In genomic region chr16:58176608-58177346, GRCh38 we compare ENCODE assay signal across 22 cellular contexts. TPM values are rescaled to one million over a fixed set of nuclear protein-coding genes. Genes with fewer than 3 reads are reported as not detected.
DNase-seq lines count a peak whose midpoint lies in the region; ATAC-seq and TF ChIP-seq lines count a peak whose summit lies in the region.
"Had no signal": no experiment of that assay in that cellular context is flagged by ENCODE, and none has a peak within 500 bp of the region (broad histone marks: within the 10 kb centered on the region; RNA-seq: fewer than 3 reads in every experiment).

No MANE protein-coding gene starts in this region.

- peaks cover 50% of the 10 kb centered on the region for H3K36me3 Mint-ChIP-seq in T-cell
- H3K36me3 Mint-ChIP-seq in activated naive CD8-positive, alpha-beta T cell treated with anti-CD3 and anti-CD28 coated beads, Interleukin-2, amount 50 U/mL, for 24 hours (ENCODE audit: low read depth): peaks cover 71% of the 10 kb centered on the region
- peaks cover 84% of the 10 kb centered on the region for H3K36me3 Mint-ChIP-seq in stimulated activated effector memory CD8-positive, alpha-beta T cell treated with anti-CD3 and anti-CD28 coated beads, Interleukin-12 subunit alpha, Interleukin-12 subunit beta, amount 100 ng/mL, for 72 hours
- H3K36me3 Mint-ChIP-seq in glutamatergic neuron (ENCODE audit: unreplicated experiment): no peaks in the 10 kb centered on the region

- POLR2A ChIA-PET in T-cell (lab: Charles Lee): interaction anchor here in 1 of 2 donors (1.6 kb wide), 1 partner anchor 8 kb away, joined by 5 read pairs; no protein-coding TSS in a partner anchor

- H3K9me3 Mint-ChIP-seq in T-cell: no peaks in the 10 kb centered on the region
- no peaks in the 10 kb centered on the region for H3K9me3 Mint-ChIP-seq in activated naive CD8-positive, alpha-beta T cell treated with anti-CD3 and anti-CD28 coated beads, Interleukin-2, amount 50 U/mL, for 24 hours
- H3K9me3 Mint-ChIP-seq in stimulated activated effector memory CD8-positive, alpha-beta T cell treated with anti-CD3 and anti-CD28 coated beads, Interleukin-12 subunit alpha, Interleukin-12 subunit beta, amount 100 ng/mL, for 72 hours: no peaks in the 10 kb centered on the region
- H3K9me3 Mint-ChIP-seq in glutamatergic neuron (ENCODE audit: unreplicated experiment): no peaks in the 10 kb centered on the region
- H3K9me3 Mint-ChIP-seq: endodermal cell; stimulated activated naive B cell treated with anti-CD40 and anti-IgM and Interleukin-4, amounts not matched to agents 10 μg/mL and 1 μg/mL and 100 μg/mL, for 72 hours had no signal

- H3K4me3 Mint-ChIP-seq in T-cell (peak overlapping the region in 2 of 3 donors; percentile 11 to 57), glutamatergic neuron (ENCODE audit: unreplicated experiment) (no peak overlapping the region)
- no peak overlapping the region for H3K4me3 Mint-ChIP-seq in activated naive CD8-positive, alpha-beta T cell treated with anti-CD3 and anti-CD28 coated beads, Interleukin-2, amount 50 U/mL, for 24 hours
- peak overlapping the region; percentile 17 for H3K4me3 Mint-ChIP-seq in stimulated activated effector memory CD8-positive, alpha-beta T cell treated with anti-CD3 and anti-CD28 coated beads, Interleukin-12 subunit alpha, Interleukin-12 subunit beta, amount 100 ng/mL, for 72 hours
- H3K4me3 Mint-ChIP-seq: endodermal cell; stimulated activated naive B cell treated with anti-CD40 and anti-IgM and Interleukin-4, amounts not matched to agents 10 μg/mL and 1 μg/mL and 100 μg/mL, for 72 hours had no signal

- intact Hi-C loops in Right ventricle myocardium inferior (cut with DNase I): no loop called here
- intact Hi-C loops in cardiac septum (cut with DNase I): no loop called here

- H3K27ac Mint-ChIP-seq in T-cell (peak overlapping the region; percentile 72 to 87), glutamatergic neuron (ENCODE audit: unreplicated experiment) (no peak overlapping the region)
- H3K27ac Mint-ChIP-seq in activated naive CD8-positive, alpha-beta T cell treated with anti-CD3 and anti-CD28 coated beads, Interleukin-2, amount 50 U/mL, for 24 hours: peak overlapping the region; percentile 87
- peak overlapping the region; percentile 86 for H3K27ac Mint-ChIP-seq in stimulated activated effector memory CD8-positive, alpha-beta T cell treated with anti-CD3 and anti-CD28 coated beads, Interleukin-12 subunit alpha, Interleukin-12 subunit beta, amount 100 ng/mL, for 72 hours
- H3K27ac Mint-ChIP-seq: endodermal cell; stimulated activated naive B cell treated with anti-CD40 and anti-IgM and Interleukin-4, amounts not matched to agents 10 μg/mL and 1 μg/mL and 100 μg/mL, for 72 hours had no signal

- CTCF ChIA-PET in T-cell (lab: Charles Lee): interaction anchor here (0.7 to 0.8 kb wide), 2 partner anchors 46 to 52 kb away, joined by 3 to 4 read pairs; no protein-coding TSS in a partner anchor

- DNase-seq in Right ventricle myocardium inferior (ENCODE audit: missing footprints) (no peak), cardiac septum (ENCODE audit: low spot score) (no peak), T-cell (peak in 5 of 34 experiments; percentile 5 to 37 (median 18)), glutamatergic neuron (no peak), Kasumi-1 (lab: John Stamatoyannopoulos, UW) (no peak), DMS53 treated with DMSO at 0.1 percent for 48 hours (lab: John Stamatoyannopoulos, UW; ENCODE audit: unreplicated experiment) (no peak)
- no peak for DNase-seq in activated naive CD8-positive, alpha-beta T cell treated with anti-CD3 and anti-CD28 coated beads, Interleukin-2, amount 50 U/mL, for 24 hours
- DNase-seq in stimulated activated effector memory CD8-positive, alpha-beta T cell treated with anti-CD3 and anti-CD28 coated beads, Interleukin-12 subunit alpha, Interleukin-12 subunit beta, amount 100 ng/mL, for 72 hours (ENCODE audit: low spot score in 2 of 2): no peak
- DNase-seq: activated CD4-positive, alpha-beta T cell treated with anti-CD3 and anti-CD28 coated beads for 1 hour; EL; endodermal cell; head of caudate nucleus; IMR-90; lower lobe of right lung; NCI-H187 treated with DMSO at 0.1 percent for 48 hours; NCI-H446; ovary; Peyer's patch; sigmoid colon; stimulated activated naive B cell treated with anti-CD40 and anti-IgM and Interleukin-4, amounts not matched to agents 10 μg/mL and 1 μg/mL and 100 μg/mL, for 72 hours; T1000; trophoblast cell had no signal

- H3K27me3 Mint-ChIP-seq in T-cell (no peaks in the 10 kb centered on the region), glutamatergic neuron (ENCODE audit: unreplicated experiment) (no peaks in the 10 kb centered on the region)
- H3K27me3 Mint-ChIP-seq in activated naive CD8-positive, alpha-beta T cell treated with anti-CD3 and anti-CD28 coated beads, Interleukin-2, amount 50 U/mL, for 24 hours: no peaks in the 10 kb centered on the region
- H3K27me3 Mint-ChIP-seq: stimulated activated naive B cell treated with anti-CD40 and anti-IgM and Interleukin-4, amounts not matched to agents 10 μg/mL and 1 μg/mL and 100 μg/mL, for 72 hours had no signal

- peaks cover 39 to 44% (median 42%) of the 10 kb centered on the region in 3 donors for H3K4me1 Mint-ChIP-seq in T-cell
- peaks cover 35% of the 10 kb centered on the region for H3K4me1 Mint-ChIP-seq in activated naive CD8-positive, alpha-beta T cell treated with anti-CD3 and anti-CD28 coated beads, Interleukin-2, amount 50 U/mL, for 24 hours
- peaks cover 23% of the 10 kb centered on the region for H3K4me1 Mint-ChIP-seq in stimulated activated effector memory CD8-positive, alpha-beta T cell treated with anti-CD3 and anti-CD28 coated beads, Interleukin-12 subunit alpha, Interleukin-12 subunit beta, amount 100 ng/mL, for 72 hours
- peaks cover 1% of the 10 kb centered on the region for H3K4me1 Mint-ChIP-seq in glutamatergic neuron (ENCODE audit: low read depth, unreplicated experiment)
- H3K4me1 Mint-ChIP-seq: endodermal cell had no signal

- peak; percentile 64 for ATAC-seq in Right ventricle myocardium inferior
- peak; percentile 93 to 96 (median 94) for ATAC-seq in T-cell (replicated peaks in 1 of 4)
- peak; percentile 81 for ATAC-seq in activated naive CD8-positive, alpha-beta T cell treated with anti-CD3 and anti-CD28 coated beads, Interleukin-2, amount 50 U/mL, for 24 hours
- peak; percentile 87 for ATAC-seq in stimulated activated effector memory CD8-positive, alpha-beta T cell treated with anti-CD3 and anti-CD28 coated beads, Interleukin-12 subunit alpha, Interleukin-12 subunit beta, amount 100 ng/mL, for 72 hours
- ATAC-seq: lower lobe of right lung; stimulated activated naive B cell treated with anti-CD40 and anti-IgM and Interleukin-4, amounts not matched to agents 10 μg/mL and 1 μg/mL and 100 μg/mL, for 72 hours had no signal

- no peak for TF ChIP-seq CTCF in glutamatergic neuron (IDR thresholded peaks at IDR 0.05; ENCODE audit: partially characterized antibody, unreplicated experiment)

RNA-seq across cellular contexts. Expression of gene CSNK2A2, which starts 21.1 kb away (rescaled TPM):
- total RNA-seq in Right ventricle myocardium inferior (29.7 TPM), cardiac septum (35.8 TPM), T-cell (10 to 100 TPM; 51.9 to 62.4 (median 55.0) TPM), glutamatergic neuron (ENCODE audit: unreplicated experiment) (87.6 TPM)

RNA-seq across cellular contexts. Expression of gene CFAP20, which starts 47.6 kb away (rescaled TPM):
- total RNA-seq in Right ventricle myocardium inferior (34.8 TPM), cardiac septum (36.7 TPM), T-cell (100 to 1,000 TPM in 1 of 5 donors, 10 to 100 TPM in 4; 27.4 to 105 (median 33.1) TPM), glutamatergic neuron (ENCODE audit: unreplicated experiment) (48.6 TPM)

Comparison
In these comparisons a context has a peak if more than half of its experiments do, and no peak if none do; other contexts are left out.
1. H3K4me3 Mint-ChIP-seq: peak in T-cell (2 of 3) and stimulated activated effector memory CD8-positive, alpha-beta T cell treated with anti-CD3 and anti-CD28 coated beads, Interleukin-12 subunit alpha, Interleukin-12 subunit beta, amount 100 ng/mL, for 72 hours (single experiment); none in activated naive CD8-positive, alpha-beta T cell treated with anti-CD3 and anti-CD28 coated beads, Interleukin-2, amount 50 U/mL, for 24 hours (single experiment) and glutamatergic neuron (single experiment).
2. Peak in every context shown above with its lines, with median percentiles within 50 percentile points of each other: ATAC-seq.